Comparison of ENCODE assay signal across 8 cellular contexts in genomic region chr15:99447497-99448371, GRCh38.
A peak's percentile ranks its signal among the peaks of the same experiment; 100 is the strongest.
DNase-seq lines count a peak whose midpoint lies in the region; ATAC-seq and TF ChIP-seq lines count a peak whose summit lies in the region.

No MANE protein-coding gene starts in this region.

- H3K27me3 ChIP-seq in left ventricle myocardium inferior (ENCODE audit: low read depth) (no peaks in the 10 kb centered on the region), thymus (ENCODE audit: control insufficient read depth, insufficient read depth) (no peaks in the 10 kb centered on the region)

- no peak for DNase-seq in left ventricle myocardium inferior
- DNase-seq in cardiac septum (ENCODE audit: low spot score), result no peak
- peak; percentile 14 for DNase-seq in NCI-H774 (lab: John Stamatoyannopoulos, UW)
- peak; percentile 92 for DNase-seq in iPS-NIHi11 (ENCODE audit: low spot score)
- DNase-seq in cerebellum (ENCODE audit: low spot score), result no peak
- no peak for DNase-seq in NCI-H2081 (lab: John Stamatoyannopoulos, UW)

- TF ChIP-seq CTCF in left ventricle myocardium inferior (IDR thresholded peaks at IDR 0.05; ENCODE audit: borderline replicate concordance), result no peak

- peak overlapping the region; percentile 43 for H3K27ac ChIP-seq in left ventricle myocardium inferior (replicated peaks)
- H3K27ac ChIP-seq in thymus (ENCODE audit: low read depth), result peak overlapping the region; percentile 55

- peaks cover 82% of the 10 kb centered on the region for H3K4me1 ChIP-seq in left ventricle myocardium inferior
- peaks cover 59% of the 10 kb centered on the region for H3K4me1 ChIP-seq in thymus (ENCODE audit: control insufficient read depth, insufficient read depth, low read length)

- H3K36me3 ChIP-seq in left ventricle myocardium inferior (no peaks in the 10 kb centered on the region), thymus (ENCODE audit: control insufficient read depth, insufficient read depth) (no peaks in the 10 kb centered on the region)

- H3K9me3 ChIP-seq in left ventricle myocardium inferior (replicated peaks) (no peaks in the 10 kb centered on the region), thymus (ENCODE audit: control insufficient read depth) (no peaks in the 10 kb centered on the region)

- 7% methylated on average over 28 of the region's 28 CpGs for WGBS in thymus

- H3K4me3 ChIP-seq in left ventricle myocardium inferior, result no peak overlapping the region
- H3K4me3 ChIP-seq in thymus (ENCODE audit: low read length), result no peak overlapping the region

- intact Hi-C loops in left ventricle myocardium inferior (cut with micrococcal nuclease) (no loop called here), cardiac septum (cut with DNase I) (no loop called here)

- no peak for ATAC-seq in HG03039 (IDR thresholded peaks at IDR 0.05; ENCODE audit: unreplicated experiment)

Comparison
In these comparisons a context has a peak if more than half of its experiments do, and no peak if none do; other contexts are left out.
1. DNase-seq: peak in NCI-H774 (single experiment) and iPS-NIHi11 (single experiment); none in left ventricle myocardium inferior (single experiment), cardiac septum (single experiment), cerebellum (single experiment) and NCI-H2081 (0 of 2).